13 cellular contexts compared by ENCODE assay signal in genomic region chr21:29163381-29164115, GRCh38. TPM values are rescaled to one million over a fixed set of nuclear protein-coding genes. Genes with fewer than 3 reads are reported as not detected.
A peak's percentile ranks its signal among the peaks of the same experiment; 100 is the strongest.
DNase-seq lines count a peak whose midpoint lies in the region; ATAC-seq, FAIRE-seq and TF ChIP-seq lines count a peak whose summit lies in the region.
"Had no signal": no experiment of that assay in that cellular context is flagged by ENCODE, and none has a peak within 500 bp of the region (broad histone marks: within the 10 kb centered on the region; RNA-seq: fewer than 3 reads in every experiment).

No MANE protein-coding gene starts in this region.

- H3K79me1 ChIP-seq in IMR-90 (ENCODE audit: low read depth in 1 of 2, low read length in 2 of 2): no peaks in the 10 kb centered on the region; a peak in 1 of 4 replicates

- peak overlapping the region; percentile 90; the same call in 1 of the 2 replicates for H3K56ac ChIP-seq in IMR-90 (ENCODE audit: extremely low read depth, insufficient read depth, low read length)

- H3K18ac ChIP-seq in IMR-90 (ENCODE audit: low read depth, low read length): peak overlapping the region; percentile 56

- no peak for TF ChIP-seq POLR2A in IMR-90 (IDR thresholded peaks at IDR 0.05; ENCODE audit: low read depth, low read length)
- no peak for TF ChIP-seq POLR2A in body of pancreas (IDR thresholded peaks at IDR 0.05)
- TF ChIP-seq POLR2A in thyroid gland (IDR thresholded peaks at IDR 0.05): no peak

- CTCF ChIA-PET in IMR-90 (lab: Yijun Ruan, JAX): interaction anchor here (0.6 to 2.3 kb wide), 22 partner anchors 10 to 839 kb away, joined by 3 to 10 read pairs (median 4); partner anchors contain the start of gene BACH1

- peaks cover 9 to 26% (median 17%) of the 10 kb centered on the region in 3 donors for H3K36me3 Mint-ChIP-seq in naive thymus-derived CD8-positive, alpha-beta T cell
- H3K36me3 Mint-ChIP-seq: natural killer cell had no signal

- peak overlapping the region; percentile 98 for H4K91ac ChIP-seq in IMR-90 (ENCODE audit: insufficient read depth, low read depth, low read length)

- peak overlapping the region; percentile 90 for H2AK5ac ChIP-seq in IMR-90 (ENCODE audit: low read depth, low read length)

- H2BK5ac ChIP-seq in IMR-90 (ENCODE audit: low read depth, low read length, poor library complexity, severe bottlenecking): peak overlapping the region; percentile 98

- FAIRE-seq in keratinocyte (lab: Jason Lieb, UNC): no peak

- H2AFZ ChIP-seq in IMR-90 (replicated peaks; ENCODE audit: low read length, poor library complexity) (no peak overlapping the region), keratinocyte (ENCODE audit: control insufficient read depth, low read length) (peak overlapping the region; percentile 33)

- no peak overlapping the region for H3K4me3 Mint-ChIP-seq in naive thymus-derived CD8-positive, alpha-beta T cell
- H3K4me3 Mint-ChIP-seq: natural killer cell had no signal

- H2AK9ac ChIP-seq in IMR-90 (replicated peaks; ENCODE audit: low read depth, low read length, poor library complexity): peak overlapping the region; percentile 38

- peak overlapping the region; percentile 93; the same call in 1 of the 2 replicates for H3K23ac ChIP-seq in IMR-90 (ENCODE audit: low read depth, low read length)

- intact Hi-C loops in IMR-90 (cut with micrococcal nuclease) (loop anchor here (1.0 to 10.0 kb wide), 7 partner anchors 33 to 685 kb away; partner anchors contain the start of gene MAP3K7CL), body of pancreas (cut with DNase I) (loop anchor here (5.0 kb wide), 1 partner anchor 209 kb away; no protein-coding TSS in a partner anchor), thyroid gland (cut with DNase I) (no loop called here)

- POLR2A ChIA-PET in IMR-90 (lab: Charles Lee; ENCODE audit: unreplicated experiment): interaction anchor here (2.7 kb wide), 1 partner anchor 136 kb away, joined by 14 read pairs; the partner anchor contains the start of gene BACH1
- POLR2A ChIA-PET in naive thymus-derived CD8-positive, alpha-beta T cell (lab: Charles Lee): interaction anchor here (0.7 kb wide), 2 partner anchors 32 to 322 kb away, joined by 5 to 10 read pairs; no protein-coding TSS in a partner anchor

- peak overlapping the region; percentile 98 for H2BK120ac ChIP-seq in IMR-90 (ENCODE audit: low read depth, low read length)

- H3K36me3 ChIP-seq in IMR-90 (ENCODE audit: control insufficient read depth, insufficient read depth, low read length) (no peaks in the 10 kb centered on the region), body of pancreas (replicated peaks in 1 of 2; ENCODE audit: insufficient read depth in 1 of 2, low read depth in 2 of 2) (no peaks in the 10 kb centered on the region), keratinocyte (ENCODE audit: control insufficient read depth in 2 of 2, extremely low read depth in 1 of 2, insufficient read depth in 2 of 2, low read length in 2 of 2) (peaks cover 0 to 2% of the 10 kb centered on the region in 2 experiments), thyroid gland (no peaks in the 10 kb centered on the region)

- ATAC-seq in IMR-90 (ENCODE audit: low read depth) (peak; percentile 16; the same call in 1 of the 2 replicates), body of pancreas (peak; percentile 38), HG03039 (IDR thresholded peaks at IDR 0.05; ENCODE audit: unreplicated experiment) (no peak), HG03196 (IDR thresholded peaks at IDR 0.05; ENCODE audit: unreplicated experiment) (no peak)
- no peak for ATAC-seq in naive thymus-derived CD8-positive, alpha-beta T cell
- ATAC-seq: natural killer cell had no signal

- peak overlapping the region; percentile 98 for H4K5ac ChIP-seq in IMR-90 (ENCODE audit: low read depth, low read length)

- H2BK15ac ChIP-seq in IMR-90 (ENCODE audit: low read depth, low read length): peak overlapping the region; percentile 67; the same call in 2 of the 3 replicates

- in situ Hi-C loops in IMR-90 (cut with MboI; ENCODE audit: low sequenced_read_pairs): loop anchor here (5.0 kb wide), 1 partner anchor 209 kb away; no protein-coding TSS in a partner anchor

- WGBS in IMR-90 (ENCODE audit: extremely low coverage in 2 of 2, insufficient read length in 1 of 2), 2 experiments: no CpG with 5 or more reads among the region's 8 CpGs
- WGBS in body of pancreas, 2 donors: 68 to 70% methylated on average over 8 of the region's 8 CpGs
- WGBS in thyroid gland, 2 donors: 81 to 84% methylated on average over 8 of the region's 8 CpGs

- H2BK20ac ChIP-seq in IMR-90 (ENCODE audit: low read depth, low read length): peak overlapping the region; percentile 98

- H3K27ac ChIP-seq in IMR-90 (ENCODE audit: insufficient read depth, low read length) (peak overlapping the region; percentile 94), body of pancreas (peak overlapping the region in 1 of 4 donors; percentile 61), keratinocyte (ENCODE audit: control insufficient read depth, insufficient read depth, low read length) (peak overlapping the region; percentile 98), thyroid gland (peak overlapping the region; percentile 34 to 65 (median 47))

- no peak overlapping the region for H3K4me3 ChIP-seq in IMR-90 (ENCODE audit: insufficient read depth, low read depth, low read length)
- no peak overlapping the region for H3K4me3 ChIP-seq in body of pancreas
- H3K4me3 ChIP-seq in keratinocyte (ENCODE audit: control insufficient read depth in 2 of 3, extremely low read depth in 1 of 3, insufficient read depth in 2 of 3, low read depth in 1 of 3, low read length in 3 of 3): no peak overlapping the region
- no peak overlapping the region for H3K4me3 ChIP-seq in thyroid gland (replicated peaks in 1 of 3)

- BruUV-seq in IMR-90 (replicated peaks; lab: Mats Ljungman, UMichigan): TSS peak; percentile 79

- peak overlapping the region; percentile 97 for H3K4ac ChIP-seq in IMR-90 (ENCODE audit: low read depth, low read length)

- H3K9ac ChIP-seq in IMR-90 (ENCODE audit: low read depth, low read length) (0 out of 2 replicates have a peak overlapping the region, but pooled peaks have one; percentile 10), keratinocyte (ENCODE audit: control insufficient read depth, extremely low read depth, insufficient read depth, low read length) (peak overlapping the region; percentile 53)

- dilution Hi-C loops in IMR-90 (cut with HindIII; ENCODE audit: low sequenced_read_pairs, unreplicated experiment): no loop called here
- dilution Hi-C loops in keratinocyte (cut with MboI; ENCODE audit: extremely low pct_ligation_motif_present, low sequenced_read_pairs): no loop called here

- H3K4me2 ChIP-seq in IMR-90 (ENCODE audit: low read depth, low read length): no peak overlapping the region
- H3K4me2 ChIP-seq in keratinocyte (ENCODE audit: control insufficient read depth, extremely low read depth, insufficient read depth, low read depth, low read length): peak overlapping the region; percentile 48

- H3K27ac Mint-ChIP-seq in naive thymus-derived CD8-positive, alpha-beta T cell: no peak overlapping the region

- H3K9me1 ChIP-seq in IMR-90 (ENCODE audit: insufficient read depth, low read length) (peaks cover 3% of the 10 kb centered on the region; the same call in 1 of the 2 replicates), keratinocyte (ENCODE audit: control insufficient read depth, extremely low read depth, insufficient read depth, low read length) (no peaks in the 10 kb centered on the region)

- H3K14ac ChIP-seq in IMR-90 (replicated peaks; ENCODE audit: low read depth, low read length): peak overlapping the region; percentile 94

- H3K9me3 ChIP-seq in IMR-90 (ENCODE audit: control insufficient read depth, insufficient read depth, low read length): no peaks in the 10 kb centered on the region
- no peaks in the 10 kb centered on the region for H3K9me3 ChIP-seq in body of pancreas
- no peaks in the 10 kb centered on the region for H3K9me3 ChIP-seq in keratinocyte (ENCODE audit: control insufficient read depth, low read depth, low read length)
- no peaks in the 10 kb centered on the region for H3K9me3 ChIP-seq in thyroid gland

- TF ChIP-seq CTCF in IMR-90 (conservative IDR thresholded peaks at IDR 0.05; ENCODE audit: low read depth, low read length) (no peak), body of pancreas (IDR thresholded peaks at IDR 0.05) (no peak), keratinocyte (optimal IDR thresholded peaks at IDR 0.05 in 1 of 3, IDR thresholded peaks at IDR 0.05 in 1 of 3, conservative IDR thresholded peaks at IDR 0.05 in 1 of 3; ENCODE audit: extremely low read depth in 1 of 3, insufficient read depth in 2 of 3, low read length in 3 of 3) (no peak), thyroid gland (IDR thresholded peaks at IDR 0.05) (no peak)

- H4K20me1 ChIP-seq in IMR-90 (ENCODE audit: insufficient read depth, low read length): no peaks in the 10 kb centered on the region
- no peaks in the 10 kb centered on the region for H4K20me1 ChIP-seq in keratinocyte (ENCODE audit: control insufficient read depth, extremely low read depth, insufficient read depth, low read length)

- no peaks in the 10 kb centered on the region for H3K27me3 Mint-ChIP-seq in naive thymus-derived CD8-positive, alpha-beta T cell

- peaks cover 0 to 3% (median 0%) of the 10 kb centered on the region in 4 donors for H3K4me1 Mint-ChIP-seq in naive thymus-derived CD8-positive, alpha-beta T cell
- H3K4me1 Mint-ChIP-seq: natural killer cell had no signal

- no peak for TF ChIP-seq RAD21 in IMR-90 (IDR thresholded peaks at IDR 0.05; ENCODE audit: low read length)

- peak overlapping the region; percentile 57 to 95; a peak in 3 of 4 replicates for H4K8ac ChIP-seq in IMR-90 (ENCODE audit: low read depth in 2 of 2, low read length in 2 of 2)

- peaks cover 5% of the 10 kb centered on the region; the same call in 1 of the 2 replicates for H3K4me1 ChIP-seq in IMR-90 (ENCODE audit: control insufficient read depth, insufficient read depth, low read length)
- no peaks in the 10 kb centered on the region for H3K4me1 ChIP-seq in body of pancreas
- peaks cover 25% of the 10 kb centered on the region for H3K4me1 ChIP-seq in keratinocyte (ENCODE audit: control insufficient read depth, extremely low read depth, insufficient read depth, low read length)
- peaks cover 0 to 12% of the 10 kb centered on the region in 2 donors for H3K4me1 ChIP-seq in thyroid gland

- no peak for DNase-seq in IMR-90
- DNase-seq in body of pancreas: peak in 1 of 4 donors; percentile 13
- DNase-seq in keratinocyte (ENCODE audit: low read depth, low spot score): no peak
- DNase-seq in thyroid gland: peak in 1 of 2 donors; percentile 6
- DNase-seq in naive thymus-derived CD8-positive, alpha-beta T cell: no peak
- no peak for DNase-seq in COR-L47 (lab: John Stamatoyannopoulos, UW)
- DNase-seq: activated CD4-positive, alpha-beta T cell treated with anti-CD3 and anti-CD28 coated beads for 1 hour; activated gamma-delta T cell; cortex of kidney; natural killer cell; NCI-H187 had no signal

- no peaks in the 10 kb centered on the region for H3K27me3 ChIP-seq in IMR-90 (ENCODE audit: control insufficient read depth, insufficient read depth, low read length)
- H3K27me3 ChIP-seq in body of pancreas: no peaks in the 10 kb centered on the region
- no peaks in the 10 kb centered on the region for H3K27me3 ChIP-seq in keratinocyte (ENCODE audit: control insufficient read depth, extremely low read depth, insufficient read depth, low read length)
- no peaks in the 10 kb centered on the region for H3K27me3 ChIP-seq in thyroid gland

- no peaks in the 10 kb centered on the region for H3K9me3 Mint-ChIP-seq in naive thymus-derived CD8-positive, alpha-beta T cell
- H3K9me3 Mint-ChIP-seq: natural killer cell had no signal

- H3K79me2 ChIP-seq in keratinocyte (ENCODE audit: control insufficient read depth, insufficient read depth, low read length): no peaks in the 10 kb centered on the region

RNA-seq across cellular contexts. Expression of gene MAP3K7CL, which starts 33.1 kb away (rescaled TPM):
- total RNA-seq in IMR-90 (2012; rRNA removed) (21.0 and 25.3 TPM in 2 replicates), body of pancreas (10 to 100 TPM in 1 of 2 donors, 1 to 10 TPM in 1; 5.2 to 12.5 TPM), thyroid gland (1 to 10 TPM; 4.1 to 8.0 (median 4.9) TPM)
- polyA plus RNA-seq in IMR-90 (2012; rRNA removed) (21.8 and 22.3 TPM in 2 replicates), keratinocyte (13.7 to 17.3 TPM (median 16.5 TPM) in 3 replicates)
- polyA plus RNA-seq in IMR-90 (2012; cell fraction: cytosol; rRNA removed): 10.0 and 17.0 TPM in 2 replicates
- polyA plus RNA-seq in IMR-90 (2012; cell fraction: nucleus; rRNA removed; ENCODE audit: low replicate concordance): 7.6 and 12.0 TPM in 2 replicates
- polyA plus RNA-seq in keratinocyte (2011; ENCODE audit: low read depth): 13.3 TPM
- polyA plus RNA-seq in keratinocyte (2011; cell fraction: cytosol; rRNA removed): 18.3 and 21.4 TPM in 2 replicates
- polyA plus RNA-seq in keratinocyte (2011; cell fraction: nucleus; rRNA removed): 4.5 and 7.1 TPM in 2 replicates
- 12.6 and 14.2 TPM in 2 replicates for polyA plus RNA-seq in keratinocyte (2012; ENCODE audit: low replicate concordance)
- 4.2 to 13.5 TPM (median 9.7 TPM) in 3 replicates for polyA minus RNA-seq in keratinocyte
- 5.9 TPM for polyA minus RNA-seq in keratinocyte (2011; cell fraction: cytosol; rRNA and poly(A)+ RNA removed)
- polyA minus RNA-seq in keratinocyte (2011; cell fraction: nucleus; rRNA and poly(A)+ RNA removed): 1.6 and 3.3 TPM in 2 replicates
- total RNA-seq in naive thymus-derived CD8-positive, alpha-beta T cell: 10 to 100 TPM; 13.1 to 13.5 TPM
- polyA plus RNA-seq in naive thymus-derived CD8-positive, alpha-beta T cell: 1 to 10 TPM; 2.6 to 6.5 (median 5.4) TPM

Comparison
In these comparisons a context has a peak if more than half of its experiments do, and no peak if none do; other contexts are left out.
1. ATAC-seq: peak in IMR-90 (single experiment) and body of pancreas (single experiment); none in HG03039 (single experiment), naive thymus-derived CD8-positive, alpha-beta T cell (0 of 2) and HG03196 (single experiment).